ENCODE assay signal across 1 cellular context in genomic region chr19:1509589-1510441, GRCh38.
A peak's percentile ranks its signal among the peaks of the same experiment; 100 is the strongest.
TF ChIP-seq lines count a peak whose summit lies in the region.

No MANE protein-coding gene starts in this region.

TF ChIP-seq in HEK293, 187 proteins besides CTCF, POLR2A, EP300 and RAD21 (continued from another document):
- TF ChIP-seq HIC1 (tag by site-specific recombination; IDR thresholded peaks at IDR 0.05) = peak; percentile 46; the same call in 1 of the 2 replicates
- TF ChIP-seq, protein P1, sequence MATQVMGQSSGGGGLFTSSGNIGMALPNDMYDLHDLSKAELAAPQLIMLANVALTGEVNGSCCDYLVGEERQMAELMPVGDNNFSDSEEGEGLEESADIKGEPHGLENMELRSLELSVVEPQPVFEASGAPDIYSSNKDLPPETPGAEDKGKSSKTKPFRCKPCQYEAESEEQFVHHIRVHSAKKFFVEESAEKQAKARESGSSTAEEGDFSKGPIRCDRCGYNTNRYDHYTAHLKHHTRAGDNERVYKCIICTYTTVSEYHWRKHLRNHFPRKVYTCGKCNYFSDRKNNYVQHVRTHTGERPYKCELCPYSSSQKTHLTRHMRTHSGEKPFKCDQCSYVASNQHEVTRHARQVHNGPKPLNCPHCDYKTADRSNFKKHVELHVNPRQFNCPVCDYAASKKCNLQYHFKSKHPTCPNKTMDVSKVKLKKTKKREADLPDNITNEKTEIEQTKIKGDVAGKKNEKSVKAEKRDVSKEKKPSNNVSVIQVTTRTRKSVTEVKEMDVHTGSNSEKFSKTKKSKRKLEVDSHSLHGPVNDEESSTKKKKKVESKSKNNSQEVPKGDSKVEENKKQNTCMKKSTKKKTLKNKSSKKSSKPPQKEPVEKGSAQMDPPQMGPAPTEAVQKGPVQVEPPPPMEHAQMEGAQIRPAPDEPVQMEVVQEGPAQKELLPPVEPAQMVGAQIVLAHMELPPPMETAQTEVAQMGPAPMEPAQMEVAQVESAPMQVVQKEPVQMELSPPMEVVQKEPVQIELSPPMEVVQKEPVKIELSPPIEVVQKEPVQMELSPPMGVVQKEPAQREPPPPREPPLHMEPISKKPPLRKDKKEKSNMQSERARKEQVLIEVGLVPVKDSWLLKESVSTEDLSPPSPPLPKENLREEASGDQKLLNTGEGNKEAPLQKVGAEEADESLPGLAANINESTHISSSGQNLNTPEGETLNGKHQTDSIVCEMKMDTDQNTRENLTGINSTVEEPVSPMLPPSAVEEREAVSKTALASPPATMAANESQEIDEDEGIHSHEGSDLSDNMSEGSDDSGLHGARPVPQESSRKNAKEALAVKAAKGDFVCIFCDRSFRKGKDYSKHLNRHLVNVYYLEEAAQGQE (tag by site-specific recombination; IDR thresholded peaks at IDR 0.05) = no peak
- TF ChIP-seq GLI2 (tag by site-specific recombination; IDR thresholded peaks at IDR 0.05; ENCODE audit: borderline replicate concordance, low read depth) = no peak
- no peak for TF ChIP-seq OSR2 (tag by site-specific recombination; IDR thresholded peaks at IDR 0.05)
- no peak for TF ChIP-seq ZBTB6 (tag by site-specific recombination; IDR thresholded peaks at IDR 0.05)
- TF ChIP-seq ZNF707 (tag by site-specific recombination; IDR thresholded peaks at IDR 0.05) = no peak
- TF ChIP-seq ZNF10 (tag by site-specific recombination; IDR thresholded peaks at IDR 0.05) = no peak
- peak; percentile 22; the same call in 1 of the 2 replicates for TF ChIP-seq GLIS2 (tag by site-specific recombination; IDR thresholded peaks at IDR 0.05)
- TF ChIP-seq ZNF169 (tag by site-specific recombination; IDR thresholded peaks at IDR 0.05) = no peak
- TF ChIP-seq ZNF114 (tag by site-specific recombination; IDR thresholded peaks at IDR 0.05) = no peak
- no peak for TF ChIP-seq ZNF133 (tag by site-specific recombination; IDR thresholded peaks at IDR 0.05)
- TF ChIP-seq, protein P2, sequence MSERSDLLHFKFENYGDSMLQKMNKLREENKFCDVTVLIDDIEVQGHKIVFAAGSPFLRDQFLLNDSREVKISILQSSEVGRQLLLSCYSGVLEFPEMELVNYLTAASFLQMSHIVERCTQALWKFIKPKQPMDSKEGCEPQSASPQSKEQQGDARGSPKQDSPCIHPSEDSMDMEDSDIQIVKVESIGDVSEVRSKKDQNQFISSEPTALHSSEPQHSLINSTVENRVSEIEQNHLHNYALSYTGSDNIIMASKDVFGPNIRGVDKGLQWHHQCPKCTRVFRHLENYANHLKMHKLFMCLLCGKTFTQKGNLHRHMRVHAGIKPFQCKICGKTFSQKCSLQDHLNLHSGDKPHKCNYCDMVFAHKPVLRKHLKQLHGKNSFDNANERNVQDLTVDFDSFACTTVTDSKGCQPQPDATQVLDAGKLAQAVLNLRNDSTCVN (tag by site-specific recombination; optimal IDR thresholded peaks at IDR 0.05) = no peak
- TF ChIP-seq ZBTB8A (tag by site-specific recombination; IDR thresholded peaks at IDR 0.05) = peak; percentile 74
- TF ChIP-seq ZNF184 (tag by site-specific recombination; IDR thresholded peaks at IDR 0.05) = no peak
- TF ChIP-seq WT1 (tag by site-specific recombination; IDR thresholded peaks at IDR 0.05) = no peak
- TF ChIP-seq ZNF555 (tag by site-specific recombination; conservative IDR thresholded peaks at IDR 0.05) = no peak
- TF ChIP-seq ZNF366 (tag by site-specific recombination; conservative IDR thresholded peaks at IDR 0.05) = peak; percentile 47
- no peak for TF ChIP-seq ZNF350 (tag by site-specific recombination; IDR thresholded peaks at IDR 0.05)
- TF ChIP-seq ZNF600 (tag by site-specific recombination; IDR thresholded peaks at IDR 0.05) = no peak
- TF ChIP-seq, protein P3, sequence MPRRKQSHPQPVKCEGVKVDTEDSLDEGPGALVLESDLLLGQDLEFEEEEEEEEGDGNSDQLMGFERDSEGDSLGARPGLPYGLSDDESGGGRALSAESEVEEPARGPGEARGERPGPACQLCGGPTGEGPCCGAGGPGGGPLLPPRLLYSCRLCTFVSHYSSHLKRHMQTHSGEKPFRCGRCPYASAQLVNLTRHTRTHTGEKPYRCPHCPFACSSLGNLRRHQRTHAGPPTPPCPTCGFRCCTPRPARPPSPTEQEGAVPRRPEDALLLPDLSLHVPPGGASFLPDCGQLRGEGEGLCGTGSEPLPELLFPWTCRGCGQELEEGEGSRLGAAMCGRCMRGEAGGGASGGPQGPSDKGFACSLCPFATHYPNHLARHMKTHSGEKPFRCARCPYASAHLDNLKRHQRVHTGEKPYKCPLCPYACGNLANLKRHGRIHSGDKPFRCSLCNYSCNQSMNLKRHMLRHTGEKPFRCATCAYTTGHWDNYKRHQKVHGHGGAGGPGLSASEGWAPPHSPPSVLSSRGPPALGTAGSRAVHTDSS (tag by site-specific recombination; IDR thresholded peaks at IDR 0.05) = no peak
- TF ChIP-seq ZFP3 (tag by site-specific recombination; IDR thresholded peaks at IDR 0.05; ENCODE audit: low read depth) = peak; percentile 99
- TF ChIP-seq ZNF624 (tag by site-specific recombination; IDR thresholded peaks at IDR 0.05) = no peak
- no peak for TF ChIP-seq ZNF335 (tag by site-specific recombination; conservative IDR thresholded peaks at IDR 0.05)
- no peak for TF ChIP-seq ZBTB1 (tag by site-specific recombination; IDR thresholded peaks at IDR 0.05)
- TF ChIP-seq ZBTB10 (tag by site-specific recombination; IDR thresholded peaks at IDR 0.05) = no peak
TF ChIP-seq in HEK293: peak in this region for 5.
